In the genomic region with DNA sequence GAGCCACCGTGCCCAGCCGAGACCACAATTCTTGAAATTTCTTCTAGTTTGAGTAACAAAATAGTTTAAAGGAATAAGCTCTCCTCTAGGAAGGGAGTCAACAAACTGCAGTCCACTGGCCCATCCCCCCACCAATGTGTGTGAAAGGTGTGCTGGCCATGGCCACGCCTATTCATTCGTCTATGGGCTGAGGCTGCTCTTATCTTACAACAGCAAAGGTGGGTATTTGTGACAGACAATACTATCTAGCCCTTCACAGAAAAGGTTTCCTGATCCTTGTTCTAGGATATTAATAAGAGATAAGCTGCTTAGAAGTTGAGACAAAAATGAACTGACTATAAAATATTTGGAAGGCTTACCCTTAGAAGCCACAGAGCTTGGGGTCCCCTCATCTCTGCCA, we compare ENCODE assay signal across 9 cellular contexts. TPM values are rescaled to one million over a fixed set of nuclear protein-coding genes. Genes with fewer than 3 reads are reported as not detected.
"Had no signal": no experiment of that assay in that cellular context is flagged by ENCODE, and none has a peak within 500 bp of the region (broad histone marks: within the 10 kb centered on the region; RNA-seq: fewer than 3 reads in every experiment).

No MANE protein-coding gene starts in this region.

- FAIRE-seq: HepG2, HTR-8/SVneo had no signal

- H3K27ac ChIP-seq: HL-60, KMS-11 had no signal

- ATAC-seq: HepG2 had no signal

- H3K4me2 ChIP-seq: KMS-11 had no signal

- DNase-seq: IMR-90, KBM-7, KG1 had no signal

- H3K9ac ChIP-seq: KMS-11 had no signal

RNA-seq across cellular contexts. Expression of a gene that starts 41.2 kb away (rescaled TPM):
- total RNA-seq: HepG2, HT-29, HT1080, IMR-90 had no signal
- polyA plus RNA-seq: HepG2, IMR-90 had no signal
